17 cellular contexts compared by ENCODE assay signal in genomic region chr2:119308793-119309330, GRCh38. TPM values are rescaled to one million over a fixed set of nuclear protein-coding genes. Genes with fewer than 3 reads are reported as not detected.
DNase-seq lines count a peak whose midpoint lies in the region; ATAC-seq and TF ChIP-seq lines count a peak whose summit lies in the region.
"Had no signal": no experiment of that assay in that cellular context is flagged by ENCODE, and none has a peak within 500 bp of the region (broad histone marks: within the 10 kb centered on the region; RNA-seq: fewer than 3 reads in every experiment).

No MANE protein-coding gene starts in this region.

- H3K4me3 ChIP-seq in left ventricle myocardium inferior (no peak overlapping the region), subcutaneous abdominal adipose tissue (ENCODE audit: low read depth in 1 of 5, low read length in 5 of 5) (no peak overlapping the region)
- H3K4me3 ChIP-seq: GM23338 had no signal

- no peak for TF ChIP-seq CTCF in left ventricle myocardium inferior (IDR thresholded peaks at IDR 0.05; ENCODE audit: borderline replicate concordance)

- H3K36me3 ChIP-seq in left ventricle myocardium inferior (no peaks in the 10 kb centered on the region), subcutaneous abdominal adipose tissue (ENCODE audit: control insufficient read depth in 5 of 5, insufficient read depth in 5 of 5, low read length in 5 of 5) (peaks cover 0 to 14% (median 4%) of the 10 kb centered on the region in 5 donors)
- H3K36me3 ChIP-seq: BE2C had no signal

- no peak for ATAC-seq in Right ventricle myocardium superior (ENCODE audit: poor library complexity)
- ATAC-seq in HG03432 (IDR thresholded peaks at IDR 0.05; ENCODE audit: unreplicated experiment) = no peak
- ATAC-seq: GM23338 had no signal

- peaks cover 48% of the 10 kb centered on the region for H3K4me1 ChIP-seq in left ventricle myocardium inferior
- H3K4me1 ChIP-seq in subcutaneous abdominal adipose tissue (ENCODE audit: control insufficient read depth in 5 of 5, insufficient read depth in 5 of 5, low read length in 5 of 5) = peaks cover 0 to 17% (median 2%) of the 10 kb centered on the region in 5 donors
- H3K4me1 ChIP-seq: BE2C, Caco-2 had no signal

- no peaks in the 10 kb centered on the region for H3K9me3 ChIP-seq in left ventricle myocardium inferior (replicated peaks)
- H3K9me3 ChIP-seq in subcutaneous abdominal adipose tissue (ENCODE audit: control insufficient read depth in 5 of 5, low read length in 5 of 5) = no peaks in the 10 kb centered on the region
- H3K9me3 ChIP-seq: BE2C, Caco-2 had no signal

- DNase-seq in left ventricle myocardium inferior = no peak
- no peak for DNase-seq in Right ventricle myocardium superior
- DNase-seq in NCI-H526 (lab: John Stamatoyannopoulos, UW) = peak; percentile 48 to 84
- DNase-seq in myocyte (ENCODE audit: low read depth) = peak; percentile 18
- no peak for DNase-seq in ureter (ENCODE audit: low spot score)
- no peak for DNase-seq in activated CD8-positive, alpha-beta memory T cell treated with anti-CD3 and anti-CD28 coated beads for 24 hours
- DNase-seq: ACHN; BE2C; Caco-2; CD4-positive, alpha-beta T cell; GDM1; HCEC 1CT; HFFc6 had no signal

- intact Hi-C loops in left ventricle myocardium inferior (cut with micrococcal nuclease) (no loop called here), Right ventricle myocardium superior (cut with DNase I) (no loop called here)

- H3K9ac ChIP-seq in subcutaneous abdominal adipose tissue (ENCODE audit: low read length in 5 of 5) = no peak overlapping the region

- H3K27ac ChIP-seq in left ventricle myocardium inferior (replicated peaks) (peak overlapping the region; percentile 15), subcutaneous abdominal adipose tissue (ENCODE audit: low read depth, low read length) (peak overlapping the region; percentile 73)
- H3K27ac ChIP-seq: C4-2B had no signal

- H3K27me3 ChIP-seq in left ventricle myocardium inferior (ENCODE audit: low read depth) (no peaks in the 10 kb centered on the region), subcutaneous abdominal adipose tissue (ENCODE audit: control insufficient read depth in 5 of 5, insufficient read depth in 4 of 5, low read length in 5 of 5) (no peaks in the 10 kb centered on the region)
- H3K27me3 ChIP-seq: BE2C had no signal

RNA-seq across cellular contexts. Expression of gene C2orf76, which starts 57.8 kb away (rescaled TPM):
- 7.3 TPM for total RNA-seq in left ventricle myocardium inferior
- 7.9 TPM for total RNA-seq in Right ventricle myocardium superior
- total RNA-seq in myocyte = 10.9 and 15.8 TPM in 2 replicates
- 14.3 TPM for polyA plus RNA-seq in myocyte (2012)
- 14.3 TPM for total RNA-seq in ureter

RNA-seq across cellular contexts. Expression of gene DBI, which starts 57.9 kb away (rescaled TPM):
- total RNA-seq in left ventricle myocardium inferior = 303 TPM
- total RNA-seq in Right ventricle myocardium superior = 284 TPM
- 172 and 293 TPM in 2 replicates for total RNA-seq in myocyte
- 470 TPM for polyA plus RNA-seq in myocyte (2012)
- total RNA-seq in ureter = 99.6 TPM

Comparison
In these comparisons a context has a peak if more than half of its experiments do, and no peak if none do; other contexts are left out.
1. DNase-seq: peak in NCI-H526 (2 of 2) and myocyte (single experiment); none in left ventricle myocardium inferior (single experiment), Right ventricle myocardium superior (single experiment), ureter (single experiment) and activated CD8-positive, alpha-beta memory T cell treated with anti-CD3 and anti-CD28 coated beads for 24 hours (single experiment).